ENCODE assay signal across 24 cellular contexts in the genomic region with DNA sequence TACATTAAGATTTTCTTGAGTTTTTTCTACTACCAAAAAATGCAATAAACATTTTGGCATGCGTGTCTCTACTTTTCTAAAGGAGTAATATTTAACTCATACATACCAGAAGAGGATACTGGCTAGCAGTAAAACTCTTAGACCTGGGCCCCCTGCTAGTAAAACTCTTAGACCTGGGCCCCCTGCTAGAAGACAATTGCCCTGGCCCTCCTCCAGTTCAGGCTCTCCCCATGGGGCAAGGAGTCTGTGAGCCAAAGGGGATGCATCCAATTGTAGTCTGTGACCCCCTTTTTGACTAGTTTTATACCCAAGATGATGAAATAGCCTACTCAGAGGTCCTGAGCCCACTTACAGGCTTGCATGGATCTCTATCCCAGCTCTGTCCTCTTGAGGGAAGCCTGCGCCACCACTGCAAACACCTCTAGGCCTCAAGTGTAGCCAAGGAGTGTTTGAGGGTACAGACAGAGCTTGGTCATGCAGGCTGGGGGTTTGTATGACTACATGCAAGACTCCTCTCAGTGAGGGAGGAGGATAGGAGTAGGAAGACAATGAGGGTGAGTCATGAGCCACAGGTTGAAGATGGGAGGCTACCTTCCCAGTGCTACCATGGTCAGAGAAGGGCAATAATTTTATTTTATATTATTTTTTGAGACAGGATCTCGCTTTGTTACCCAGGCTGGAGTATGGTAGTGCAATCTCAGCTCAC. TPM values are rescaled to one million over a fixed set of nuclear protein-coding genes. Genes with fewer than 3 reads are reported as not detected.
DNase-seq lines count a peak whose midpoint lies in the region; ATAC-seq and TF ChIP-seq lines count a peak whose summit lies in the region.
"Had no signal": no experiment of that assay in that cellular context is flagged by ENCODE, and none has a peak within 500 bp of the region (broad histone marks: within the 10 kb centered on the region; RNA-seq: fewer than 3 reads in every experiment).

No MANE protein-coding gene starts in this region.

- no peak overlapping the region for H3K27ac ChIP-seq in mesendoderm (ENCODE audit: low read depth, low read length)
- H3K27ac ChIP-seq: BLaER1, spleen had no signal

- H3K4me1 Mint-ChIP-seq in activated CD8-positive, alpha-beta T cell treated with anti-CD3 and anti-CD28 coated beads for 36 hours (ENCODE audit: low read depth) = peaks cover 10% of the 10 kb centered on the region
- H3K4me1 Mint-ChIP-seq in activated CD8-positive, alpha-beta T cell treated with anti-CD3 and anti-CD28 coated beads, Interleukin-2, amount 10 ng/mL, durations not matched to agents 7 days and 5 days (ENCODE audit: low read depth) = no peaks in the 10 kb centered on the region
- peaks cover 6% of the 10 kb centered on the region for H3K4me1 Mint-ChIP-seq in activated naive CD8-positive, alpha-beta T cell treated with anti-CD3 and anti-CD28 coated beads, Interleukin-2, amount 50 U/mL, for 24 hours
- H3K4me1 Mint-ChIP-seq: activated naive CD4-positive, alpha-beta T cell treated with anti-CD3 and anti-CD28 coated beads, Interleukin-2, amount 50 U/mL, for 24 hours had no signal

- no peak overlapping the region for H3K4ac ChIP-seq in mesendoderm (ENCODE audit: low read depth, low read length)

- POLR2A ChIA-PET in activated CD8-positive, alpha-beta T cell treated with anti-CD3 and anti-CD28 coated beads for 36 hours (lab: Charles Lee) = interaction anchor here (0.6 to 1.0 kb wide), 3 partner anchors 9 to 44 kb away, joined by 3 to 4 read pairs (median 3); no protein-coding TSS in a partner anchor
- POLR2A ChIA-PET in activated CD8-positive, alpha-beta T cell treated with anti-CD3 and anti-CD28 coated beads, Interleukin-2, amount 10 ng/mL, durations not matched to agents 7 days and 5 days (lab: Charles Lee) = no interaction called here

- H3K18ac ChIP-seq in mesendoderm (ENCODE audit: low read length) = no peak overlapping the region

- H3K56ac ChIP-seq in mesendoderm (ENCODE audit: low read length) = peak overlapping the region; percentile 50

- intact Hi-C loops in activated CD8-positive, alpha-beta T cell treated with anti-CD3 and anti-CD28 coated beads for 36 hours (cut with micrococcal nuclease) = no loop called here

- H3K4me3 ChIP-seq in mesendoderm (ENCODE audit: low read length) = no peak overlapping the region
- H3K4me3 ChIP-seq: BLaER1, spleen had no signal

- no peak overlapping the region for H3K4me2 ChIP-seq in mesendoderm (ENCODE audit: low read length)
- H3K4me2 ChIP-seq: BLaER1 had no signal

- CTCF ChIA-PET in activated CD8-positive, alpha-beta T cell treated with anti-CD3 and anti-CD28 coated beads for 36 hours (lab: Charles Lee) = no interaction called here
- CTCF ChIA-PET in activated CD8-positive, alpha-beta T cell treated with anti-CD3 and anti-CD28 coated beads, Interleukin-2, amount 10 ng/mL, durations not matched to agents 7 days and 5 days (lab: Charles Lee) = no interaction called here

- H4K8ac ChIP-seq in mesendoderm (ENCODE audit: low read depth, low read length) = no peak overlapping the region

- no peak overlapping the region for H3K4me3 Mint-ChIP-seq in activated CD8-positive, alpha-beta T cell treated with anti-CD3 and anti-CD28 coated beads for 36 hours
- H3K4me3 Mint-ChIP-seq in activated CD8-positive, alpha-beta T cell treated with anti-CD3 and anti-CD28 coated beads, Interleukin-2, amount 10 ng/mL, durations not matched to agents 7 days and 5 days = no peak overlapping the region
- H3K4me3 Mint-ChIP-seq in activated naive CD8-positive, alpha-beta T cell treated with anti-CD3 and anti-CD28 coated beads, Interleukin-2, amount 50 U/mL, for 24 hours = no peak overlapping the region
- H3K4me3 Mint-ChIP-seq: activated naive CD4-positive, alpha-beta T cell treated with anti-CD3 and anti-CD28 coated beads, Interleukin-2, amount 50 U/mL, for 24 hours had no signal

- DNase-seq in activated CD8-positive, alpha-beta T cell treated with anti-CD3 and anti-CD28 coated beads for 36 hours = peak; percentile 37
- DNase-seq in activated CD8-positive, alpha-beta T cell treated with anti-CD3 and anti-CD28 coated beads, Interleukin-2, amount 10 ng/mL, durations not matched to agents 7 days and 5 days = no peak
- peak; percentile 49 for DNase-seq in HT1080 (ENCODE audit: low read depth)
- DNase-seq in activated naive CD8-positive, alpha-beta T cell treated with anti-CD3 and anti-CD28 coated beads, Interleukin-2, amount 50 U/mL, for 24 hours = no peak
- DNase-seq in mesendoderm = peak; percentile 62
- DNase-seq in activated effector memory CD4-positive, alpha-beta T cell treated with Interleukin-2 at 50 U/mL for 16 hours = no peak
- DNase-seq: effector memory CD4-positive, alpha-beta T cell; glutamatergic neuron; HCEC 1CT; Kasumi-1; left ventricle myocardium superior; NCI-H1092 treated with DMSO at 0.1 percent for 48 hours; NCI-H2029; NCI-H510A; occipital lobe; spleen; stimulated activated CD8-positive, alpha-beta memory T cell treated with anti-CD3 and anti-CD28 coated beads, Interleukin-4, amount 100 ng/mL, for 48 hours; substantia nigra had no signal

- H2BK120ac ChIP-seq in mesendoderm (ENCODE audit: low read depth, low read length) = no peak overlapping the region

- peaks cover 5% of the 10 kb centered on the region for H3K4me1 ChIP-seq in mesendoderm (ENCODE audit: control insufficient read depth, low read depth, low read length)
- H3K4me1 ChIP-seq: BLaER1, spleen had no signal

- no CpG with 5 or more reads among the region's 3 CpGs for WGBS in mesendoderm (ENCODE audit: extremely low coverage, insufficient coverage, low lambda C conversion rate)

- no peaks in the 10 kb centered on the region for H3K36me3 ChIP-seq in mesendoderm (ENCODE audit: control insufficient read depth, insufficient read depth, low read length)
- H3K36me3 ChIP-seq: BLaER1, spleen had no signal

- H3K9me3 Mint-ChIP-seq in activated CD8-positive, alpha-beta T cell treated with anti-CD3 and anti-CD28 coated beads for 36 hours = no peaks in the 10 kb centered on the region
- peaks cover 4% of the 10 kb centered on the region for H3K9me3 Mint-ChIP-seq in activated CD8-positive, alpha-beta T cell treated with anti-CD3 and anti-CD28 coated beads, Interleukin-2, amount 10 ng/mL, durations not matched to agents 7 days and 5 days (ENCODE audit: insufficient read depth)
- peaks cover 3% of the 10 kb centered on the region for H3K9me3 Mint-ChIP-seq in activated naive CD8-positive, alpha-beta T cell treated with anti-CD3 and anti-CD28 coated beads, Interleukin-2, amount 50 U/mL, for 24 hours
- H3K9me3 Mint-ChIP-seq: activated naive CD4-positive, alpha-beta T cell treated with anti-CD3 and anti-CD28 coated beads, Interleukin-2, amount 50 U/mL, for 24 hours had no signal

- H2BK5ac ChIP-seq in mesendoderm (ENCODE audit: low read length) = peak overlapping the region; percentile 35

- no peaks in the 10 kb centered on the region for H3K27me3 ChIP-seq in mesendoderm (ENCODE audit: insufficient read depth, low read length, poor library complexity)
- H3K27me3 ChIP-seq: BLaER1, spleen had no signal

- H2AK5ac ChIP-seq in mesendoderm (ENCODE audit: low read length) = no peak overlapping the region

- H3K27ac Mint-ChIP-seq in activated CD8-positive, alpha-beta T cell treated with anti-CD3 and anti-CD28 coated beads for 36 hours = no peak overlapping the region
- no peak overlapping the region for H3K27ac Mint-ChIP-seq in activated CD8-positive, alpha-beta T cell treated with anti-CD3 and anti-CD28 coated beads, Interleukin-2, amount 10 ng/mL, durations not matched to agents 7 days and 5 days
- no peak overlapping the region for H3K27ac Mint-ChIP-seq in activated naive CD8-positive, alpha-beta T cell treated with anti-CD3 and anti-CD28 coated beads, Interleukin-2, amount 50 U/mL, for 24 hours
- H3K27ac Mint-ChIP-seq: activated naive CD4-positive, alpha-beta T cell treated with anti-CD3 and anti-CD28 coated beads, Interleukin-2, amount 50 U/mL, for 24 hours had no signal

- no peaks in the 10 kb centered on the region for H3K79me1 ChIP-seq in mesendoderm (ENCODE audit: low read length)

- no peaks in the 10 kb centered on the region for H3K27me3 Mint-ChIP-seq in activated CD8-positive, alpha-beta T cell treated with anti-CD3 and anti-CD28 coated beads for 36 hours
- no peaks in the 10 kb centered on the region for H3K27me3 Mint-ChIP-seq in activated CD8-positive, alpha-beta T cell treated with anti-CD3 and anti-CD28 coated beads, Interleukin-2, amount 10 ng/mL, durations not matched to agents 7 days and 5 days (ENCODE audit: low read depth)
- H3K27me3 Mint-ChIP-seq in activated naive CD8-positive, alpha-beta T cell treated with anti-CD3 and anti-CD28 coated beads, Interleukin-2, amount 50 U/mL, for 24 hours = no peaks in the 10 kb centered on the region
- H3K27me3 Mint-ChIP-seq: activated naive CD4-positive, alpha-beta T cell treated with anti-CD3 and anti-CD28 coated beads, Interleukin-2, amount 50 U/mL, for 24 hours had no signal

- H3K9ac ChIP-seq in mesendoderm (ENCODE audit: low read length) = no peak overlapping the region
- H3K9ac ChIP-seq: BLaER1 had no signal

- ATAC-seq in activated CD8-positive, alpha-beta T cell treated with anti-CD3 and anti-CD28 coated beads for 36 hours = peak; percentile 93
- ATAC-seq in activated CD8-positive, alpha-beta T cell treated with anti-CD3 and anti-CD28 coated beads, Interleukin-2, amount 10 ng/mL, durations not matched to agents 7 days and 5 days = no peak
- ATAC-seq in activated naive CD8-positive, alpha-beta T cell treated with anti-CD3 and anti-CD28 coated beads, Interleukin-2, amount 50 U/mL, for 24 hours = peak; percentile 99
- ATAC-seq in GM21576 (IDR thresholded peaks at IDR 0.05; ENCODE audit: unreplicated experiment) (no peak), HG03354 (IDR thresholded peaks at IDR 0.05; ENCODE audit: poor library complexity, severe bottlenecking, unreplicated experiment) (no peak)
- ATAC-seq: activated CD4-positive, CD25-positive, alpha-beta regulatory T cell treated with anti-CD3 and anti-CD28 coated beads, Interleukin-2, amount 50 U/mL, for 24 hours; left ventricle myocardium superior; SK-N-SH treated with all-trans-retinoic acid at 6 μM for 48 hours had no signal

- H3K79me2 ChIP-seq in mesendoderm (ENCODE audit: control insufficient read depth, insufficient read depth, low read length) = no peaks in the 10 kb centered on the region

- no peaks in the 10 kb centered on the region for H3K36me3 Mint-ChIP-seq in activated CD8-positive, alpha-beta T cell treated with anti-CD3 and anti-CD28 coated beads for 36 hours (ENCODE audit: low read depth)
- peaks cover 5% of the 10 kb centered on the region for H3K36me3 Mint-ChIP-seq in activated CD8-positive, alpha-beta T cell treated with anti-CD3 and anti-CD28 coated beads, Interleukin-2, amount 10 ng/mL, durations not matched to agents 7 days and 5 days (ENCODE audit: low read depth)
- no peaks in the 10 kb centered on the region for H3K36me3 Mint-ChIP-seq in activated naive CD8-positive, alpha-beta T cell treated with anti-CD3 and anti-CD28 coated beads, Interleukin-2, amount 50 U/mL, for 24 hours (ENCODE audit: low read depth)

- no peak for TF ChIP-seq CTCF in activated CD8-positive, alpha-beta T cell treated with anti-CD3 and anti-CD28 coated beads for 36 hours (IDR thresholded peaks at IDR 0.05)

- no peak overlapping the region for H3K23ac ChIP-seq in mesendoderm (ENCODE audit: low read length)

- H2BK15ac ChIP-seq in mesendoderm (replicated peaks; ENCODE audit: low read depth) = no peak overlapping the region

- no peak overlapping the region for H4K5ac ChIP-seq in mesendoderm (ENCODE audit: low read length)

RNA-seq across cellular contexts. Expression of gene PGAP1, which starts 45.2 kb away (rescaled TPM):
- 10 to 100 TPM; 17.7 to 19.2 TPM for total RNA-seq in activated CD8-positive, alpha-beta T cell treated with anti-CD3 and anti-CD28 coated beads for 36 hours
- 10 to 100 TPM; 33.9 to 39.5 TPM for total RNA-seq in activated CD8-positive, alpha-beta T cell treated with anti-CD3 and anti-CD28 coated beads, Interleukin-2, amount 10 ng/mL, durations not matched to agents 7 days and 5 days
- 1.5 and 3.1 TPM in 2 replicates for total RNA-seq in HT1080 (2014; rRNA removed; shearing (Covaris generic))
- 2.7 and 3.6 TPM in 2 replicates for polyA plus RNA-seq in HT1080 (2015; cell fraction: cytosol; rRNA removed)
- 16.8 and 17.6 TPM in 2 replicates for polyA plus RNA-seq in HT1080 (2015; cell fraction: nucleus; rRNA removed)
- 6.5 TPM for polyA plus RNA-seq in mesendoderm (2013, experiment 1 of 2)
- polyA plus RNA-seq in mesendoderm (2013, experiment 2 of 2) = 6.4 TPM

Comparison
In these comparisons a context has a peak if more than half of its experiments do, and no peak if none do; other contexts are left out.
1. ATAC-seq: peak in activated CD8-positive, alpha-beta T cell treated with anti-CD3 and anti-CD28 coated beads for 36 hours (single experiment) and activated naive CD8-positive, alpha-beta T cell treated with anti-CD3 and anti-CD28 coated beads, Interleukin-2, amount 50 U/mL, for 24 hours (single experiment); none in activated CD8-positive, alpha-beta T cell treated with anti-CD3 and anti-CD28 coated beads, Interleukin-2, amount 10 ng/mL, durations not matched to agents 7 days and 5 days (single experiment), GM21576 (single experiment) and HG03354 (single experiment).
2. DNase-seq: peak in activated CD8-positive, alpha-beta T cell treated with anti-CD3 and anti-CD28 coated beads for 36 hours (single experiment), HT1080 (single experiment) and mesendoderm (single experiment); none in activated CD8-positive, alpha-beta T cell treated with anti-CD3 and anti-CD28 coated beads, Interleukin-2, amount 10 ng/mL, durations not matched to agents 7 days and 5 days (single experiment), activated naive CD8-positive, alpha-beta T cell treated with anti-CD3 and anti-CD28 coated beads, Interleukin-2, amount 50 U/mL, for 24 hours (single experiment) and activated effector memory CD4-positive, alpha-beta T cell treated with Interleukin-2 at 50 U/mL for 16 hours (single experiment).